2 cellular contexts compared by ENCODE assay signal in genomic region chr7:149836434-149836833, GRCh38.
TF ChIP-seq lines count a peak whose summit lies in the region.

No MANE protein-coding gene starts in this region.

TF ChIP-seq in IMR-90, 13 proteins besides CTCF, POLR2A, EP300 and RAD21:
- TF ChIP-seq MAZ (IDR thresholded peaks at IDR 0.05; ENCODE audit: borderline replicate concordance, low read depth, low read length), result no peak
- no peak for TF ChIP-seq SMC3 (IDR thresholded peaks at IDR 0.05; ENCODE audit: low read depth, low read length)
- TF ChIP-seq CEBPB (IDR thresholded peaks at IDR 0.05; ENCODE audit: low read depth, low read length), result no peak
- no peak for TF ChIP-seq USF2 (IDR thresholded peaks at IDR 0.05; ENCODE audit: low read depth, low read length)
- TF ChIP-seq MAFK (IDR thresholded peaks at IDR 0.05; ENCODE audit: low read depth, low read length), result no peak
- TF ChIP-seq NFE2L2 (IDR thresholded peaks at IDR 0.05; ENCODE audit: low read depth, low read length), result no peak
- TF ChIP-seq MXI1 (IDR thresholded peaks at IDR 0.05; ENCODE audit: borderline replicate concordance, low read depth, low read length), result no peak
- TF ChIP-seq ELK1 (IDR thresholded peaks at IDR 0.05; ENCODE audit: borderline replicate concordance, low read depth, low read length), result no peak
- no peak for TF ChIP-seq BHLHE40 (IDR thresholded peaks at IDR 0.05; ENCODE audit: low read depth, low read length)
- TF ChIP-seq RFX5 (IDR thresholded peaks at IDR 0.05; ENCODE audit: low read depth, low read length), result no peak
TF ChIP-seq in IMR-90: peak in this region for 0.

TF ChIP-seq in endothelial cell of umbilical vein, 7 proteins besides CTCF, POLR2A, EP300 and RAD21:
- TF ChIP-seq EZH2 (IDR thresholded peaks at IDR 0.05; ENCODE audit: borderline replicate concordance, low read depth, low read length, severe bottlenecking) (no peak), POLR2AphosphoS5 (IDR thresholded peaks at IDR 0.05; ENCODE audit: insufficient read depth, low read depth, low read length) (no peak), FOS (IDR thresholded peaks at IDR 0.05; ENCODE audit: borderline replicate concordance, insufficient read depth, low read length) (peak; percentile 71), GATA2 (IDR thresholded peaks at IDR 0.05; ENCODE audit: insufficient read depth, insufficient read length, low read depth, low read length) (no peak)
